In genomic region chr11:117658809-117659208, GRCh38 we compare ENCODE assay signal across 24 cellular contexts.
"Had no signal": no experiment of that assay in that cellular context is flagged by ENCODE, and none has a peak within 500 bp of the region (broad histone marks: within the 10 kb centered on the region; RNA-seq: fewer than 3 reads in every experiment).

No MANE protein-coding gene starts in this region.

- H3K27me3 Mint-ChIP-seq: stimulated activated naive CD8-positive, alpha-beta T cell treated with anti-CD3 and anti-CD28 coated beads, Interleukin-15, Interleukin-2, amounts not matched to agents 100 ng/mL and 50 ng/mL, for 24 hours had no signal

- H3K4me3 ChIP-seq: esophagus squamous epithelium, gastroesophageal sphincter, psoas muscle, right lobe of liver, spleen, thoracic aorta had no signal

- H3K27ac ChIP-seq: esophagus squamous epithelium, gastroesophageal sphincter, parathyroid adenoma, psoas muscle, right lobe of liver, spleen, thoracic aorta had no signal

- ATAC-seq: gastroesophageal sphincter; psoas muscle; right lobe of liver; stimulated activated memory B cell treated with anti-CD40 and anti-IgM and Interleukin-4, amounts not matched to agents 10 μg/mL and 1 μg/mL and 100 μg/mL, for 72 hours had no signal

- FAIRE-seq: kidney, urothelium cell line had no signal

- H2AFZ ChIP-seq: parathyroid adenoma had no signal

- H3K9ac ChIP-seq: parathyroid adenoma had no signal

- H3K27ac Mint-ChIP-seq: dendritic cell treated with granulocyte-macrophage colony-stimulating factor and Interleukin-4, amounts not matched to agents 40 ng/mL and 50 ng/mL, for 4 days; naive B cell; nephron; stimulated activated memory B cell treated with anti-CD40 and anti-IgM and Interleukin-4, amounts not matched to agents 10 μg/mL and 1 μg/mL and 100 μg/mL, for 72 hours; stimulated activated naive CD8-positive, alpha-beta T cell treated with anti-CD3 and anti-CD28 coated beads, Interleukin-15, Interleukin-2, amounts not matched to agents 100 ng/mL and 50 ng/mL, for 24 hours had no signal

- H3K4me1 ChIP-seq: parathyroid adenoma, psoas muscle, right lobe of liver, spleen had no signal

- H3K4me1 Mint-ChIP-seq: central memory CD8-positive, alpha-beta T cell; stimulated activated memory B cell treated with anti-CD40 and anti-IgM and Interleukin-4, amounts not matched to agents 10 μg/mL and 1 μg/mL and 100 μg/mL, for 72 hours had no signal

- H3K27me3 ChIP-seq: right lobe of liver had no signal

- H3K36me3 ChIP-seq: esophagus squamous epithelium, gastroesophageal sphincter, right lobe of liver, spleen, thoracic aorta had no signal

- DNase-seq: esophagus squamous epithelium; foreskin fibroblast; glutamatergic neuron; kidney; mammary epithelial cell; naive B cell; occipital lobe; psoas muscle; retina; right lobe of liver; spleen; stimulated activated CD4-positive, alpha-beta T cell treated with anti-CD3 and anti-CD28 coated beads, Interleukin-15, amount 100 ng/mL, for 24 hours; stimulated activated CD4-positive, alpha-beta T cell treated with anti-CD3 and anti-CD28 coated beads, Interleukin-1b, Interleukin-23, amount 100 ng/mL, for 48 hours; stimulated activated CD4-positive, alpha-beta T cell treated with anti-CD3 and anti-CD28 coated beads, Interleukin-4, amount 100 ng/mL, for 24 hours; trophoblast cell had no signal

- H3K9me3 Mint-ChIP-seq: central memory CD8-positive, alpha-beta T cell; dendritic cell treated with granulocyte-macrophage colony-stimulating factor and Interleukin-4, amounts not matched to agents 40 ng/mL and 50 ng/mL, for 4 days; nephron; stimulated activated memory B cell treated with anti-CD40 and anti-IgM and Interleukin-4, amounts not matched to agents 10 μg/mL and 1 μg/mL and 100 μg/mL, for 72 hours; stimulated activated naive CD8-positive, alpha-beta T cell treated with anti-CD3 and anti-CD28 coated beads, Interleukin-15, Interleukin-2, amounts not matched to agents 100 ng/mL and 50 ng/mL, for 24 hours had no signal

- H3K9me3 ChIP-seq: esophagus squamous epithelium, gastroesophageal sphincter, psoas muscle, right lobe of liver, spleen, thoracic aorta had no signal

- H3K36me3 Mint-ChIP-seq: naive B cell; stimulated activated memory B cell treated with anti-CD40 and anti-IgM and Interleukin-4, amounts not matched to agents 10 μg/mL and 1 μg/mL and 100 μg/mL, for 72 hours had no signal

- H3K4me3 Mint-ChIP-seq: central memory CD8-positive, alpha-beta T cell; dendritic cell treated with granulocyte-macrophage colony-stimulating factor and Interleukin-4, amounts not matched to agents 40 ng/mL and 50 ng/mL, for 4 days; naive B cell; nephron; stimulated activated memory B cell treated with anti-CD40 and anti-IgM and Interleukin-4, amounts not matched to agents 10 μg/mL and 1 μg/mL and 100 μg/mL, for 72 hours; stimulated activated naive CD8-positive, alpha-beta T cell treated with anti-CD3 and anti-CD28 coated beads, Interleukin-15, Interleukin-2, amounts not matched to agents 100 ng/mL and 50 ng/mL, for 24 hours had no signal

- H3K79me2 ChIP-seq: parathyroid adenoma had no signal
